In genomic region chr2:54233832-54234649, GRCh38 we compare ENCODE assay signal across 31 cellular contexts. TPM values are rescaled to one million over a fixed set of nuclear protein-coding genes. Genes with fewer than 3 reads are reported as not detected.
"Had no signal": no experiment of that assay in that cellular context is flagged by ENCODE, and none has a peak within 500 bp of the region (broad histone marks: within the 10 kb centered on the region; RNA-seq: fewer than 3 reads in every experiment).

No MANE protein-coding gene starts in this region.

- H3K27ac ChIP-seq: RWPE1, WERI-Rb-1 had no signal

- FAIRE-seq: bronchial epithelial cell had no signal

- H3K27me3 ChIP-seq: MG63 had no signal

- H3K4me3 ChIP-seq: MG63 had no signal

- H3K36me3 ChIP-seq: MG63, WERI-Rb-1 had no signal

- ATAC-seq: activated CD8-positive, alpha-beta T cell treated with anti-CD3 and anti-CD28 coated beads, Interleukin-2, amount 10 ng/mL, durations not matched to agents 7 days and 5 days; activated naive CD4-positive, alpha-beta T cell treated with anti-CD3 and anti-CD28 coated beads, Interleukin-2, amount 50 U/mL, for 72 hours; Panc1; Right ventricle myocardium inferior had no signal

- DNase-seq: activated CD4-positive, alpha-beta T cell treated with anti-CD3 and anti-CD28 coated beads, Interleukin-2, amount 10 ng/mL, durations not matched to agents 7 days and 5 days; activated CD4-positive, alpha-beta T cell treated with anti-CD3 and anti-CD28 coated beads, Interleukin-2, amount 50 U/mL, for 48 hours; activated CD8-positive, alpha-beta T cell treated with anti-CD3 and anti-CD28 coated beads, Interleukin-2, amount 10 ng/mL, durations not matched to agents 7 days and 5 days; activated gamma-delta T cell treated with Interleukin-2 at 50 U/mL for 16 hours; activated naive CD4-positive, alpha-beta T cell treated with anti-CD3 and anti-CD28 coated beads for 36 hours; activated T-cell treated with anti-CD3 and anti-CD28 coated beads, Interleukin-2, amount 50 U/mL, for 24 hours; anterior cingulate cortex; caudate nucleus; Karpas-422; KBM-7; MG63; NCI-H1048; NCI-H1105 treated with DMSO at 0.1 percent for 48 hours; NCI-H1436; NCI-H1694; NCI-H1930; NCI-H2081 treated with DMSO at 0.1 percent for 48 hours; NCI-H226; NCI-H446 treated with DMSO at 0.1 percent for 48 hours; NCI-H524 treated with DMSO at 0.1 percent for 48 hours; SW 1271; T-helper 1 cell; T-helper 2 cell; T-helper 9 cell; WERI-Rb-1 had no signal

RNA-seq across cellular contexts. Expression of gene TSPYL6, which starts 22.0 kb away (rescaled TPM):
- total RNA-seq: activated CD4-positive, alpha-beta T cell treated with anti-CD3 and anti-CD28 coated beads, Interleukin-2, amount 10 ng/mL, durations not matched to agents 7 days and 5 days; activated CD8-positive, alpha-beta T cell treated with anti-CD3 and anti-CD28 coated beads, Interleukin-2, amount 10 ng/mL, durations not matched to agents 7 days and 5 days; activated naive CD4-positive, alpha-beta T cell treated with anti-CD3 and anti-CD28 coated beads for 36 hours; activated naive CD4-positive, alpha-beta T cell treated with anti-CD3 and anti-CD28 coated beads, Interleukin-2, amount 50 U/mL, for 72 hours; activated T-helper 1 cell treated with anti-CD3 and anti-CD28 coated beads, Interleukin-12 subunit alpha, Interleukin-12 subunit beta, Interleukin-2, Interleukin-4 antibody, amounts not matched to agents 30 ng/mL and 10 ng/mL and 1 ng/mL, durations not matched to agents 14 hours and 24 hours and 36 hours; bronchial epithelial cell; Right ventricle myocardium inferior had no signal
